Comparison of ENCODE assay signal across 8 cellular contexts in the genomic region with DNA sequence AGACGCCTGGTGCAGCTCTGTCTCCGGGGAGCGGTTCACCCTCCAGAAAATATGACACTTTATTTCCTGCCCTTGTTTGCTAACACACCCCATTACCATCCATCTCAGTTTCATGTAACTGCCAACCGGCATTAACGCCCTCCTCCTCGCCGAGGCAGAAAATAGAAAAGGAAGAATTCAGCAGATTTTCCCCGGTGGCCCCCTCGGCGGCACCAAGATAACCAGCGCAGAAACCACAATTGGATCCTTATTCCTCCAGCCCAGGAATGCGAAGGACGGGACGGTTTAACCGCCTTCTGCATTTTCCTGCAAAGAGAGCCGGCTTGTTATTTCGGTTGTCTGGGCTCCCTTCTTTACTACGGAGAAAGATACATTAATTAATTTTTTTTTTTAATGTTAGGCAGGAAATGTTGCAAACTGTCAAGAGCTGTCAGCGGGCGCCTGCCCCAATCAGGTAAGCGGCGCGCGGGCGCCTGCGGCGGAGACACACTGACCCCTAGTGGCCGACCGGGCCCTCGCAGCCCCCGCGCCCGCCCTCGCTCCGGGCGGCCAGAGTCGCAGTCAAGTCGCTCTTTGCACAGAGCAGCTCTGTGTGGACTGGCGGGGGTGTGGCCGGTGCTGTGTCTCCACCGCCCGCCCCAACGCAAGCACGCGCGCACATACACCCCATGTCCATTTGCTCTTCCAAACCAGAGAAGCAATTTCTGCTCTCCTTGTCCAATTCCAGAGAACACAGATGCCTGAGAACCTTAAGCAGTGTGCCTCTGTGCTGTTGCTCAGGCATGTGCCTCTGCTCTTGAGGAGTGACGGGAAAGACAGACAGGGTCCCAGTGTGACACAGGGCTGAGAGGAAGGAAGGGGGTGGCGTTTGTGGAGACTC. TPM values are rescaled to one million over a fixed set of nuclear protein-coding genes. Genes with fewer than 3 reads are reported as not detected.
DNase-seq lines count a peak whose midpoint lies in the region; ATAC-seq and TF ChIP-seq lines count a peak whose summit lies in the region.

No MANE protein-coding gene starts in this region.

- peak overlapping the region; percentile 11 for H3K4me3 ChIP-seq in RWPE2 (ENCODE audit: severe bottlenecking)
- peak overlapping the region; percentile 38 for H3K4me3 ChIP-seq in suprapubic skin

- TF ChIP-seq POLR2A in suprapubic skin (IDR thresholded peaks at IDR 0.05) = no peak

- WGBS in suprapubic skin = 2% methylated on average over 39 of the region's 48 CpGs

- TF ChIP-seq EP300 in suprapubic skin (IDR thresholded peaks at IDR 0.05) = no peak

- peaks cover 12% of the 10 kb centered on the region for H3K4me1 ChIP-seq in RWPE2 (ENCODE audit: insufficient read depth, poor library complexity, severe bottlenecking)
- peaks cover 7% of the 10 kb centered on the region for H3K4me1 ChIP-seq in foreskin keratinocyte
- H3K4me1 ChIP-seq in suprapubic skin = peaks cover 14% of the 10 kb centered on the region

- peak; percentile 70 for DNase-seq in G401 (ENCODE audit: low spot score)
- DNase-seq in H4 (ENCODE audit: low spot score) = peak; percentile 67
- peak; percentile 99 for DNase-seq in Kasumi-1 (lab: John Stamatoyannopoulos, UW)
- peak; percentile 69 for DNase-seq in RWPE2 (ENCODE audit: low spot score)
- DNase-seq in activated effector memory CD4-positive, alpha-beta T cell treated with anti-CD3 and anti-CD28 coated beads, Interleukin-2, amount 50 U/mL, for 16 hours = peak; percentile 95
- DNase-seq in foreskin keratinocyte = peak; percentile 22 to 55
- DNase-seq in occipital lobe (lab: John Stamatoyannopoulos, UW) = peak; percentile 64
- peak; percentile 82 to 89 for DNase-seq in suprapubic skin (ENCODE audit: low spot score in 2 of 2)

- H3K9me3 ChIP-seq in RWPE2 (ENCODE audit: severe bottlenecking) (no peaks in the 10 kb centered on the region), suprapubic skin (no peaks in the 10 kb centered on the region)

- no peaks in the 10 kb centered on the region for H3K36me3 ChIP-seq in RWPE2 (ENCODE audit: low read depth)
- no peaks in the 10 kb centered on the region for H3K36me3 ChIP-seq in suprapubic skin

- peak; percentile 96 for ATAC-seq in RWPE2 (ENCODE audit: low read depth)
- peak; percentile 94 for ATAC-seq in foreskin keratinocyte

- TF ChIP-seq CTCF in RWPE2 (IDR thresholded peaks at IDR 0.05; ENCODE audit: poor library complexity, severe bottlenecking) (peak; percentile 99), foreskin keratinocyte (conservative IDR thresholded peaks at IDR 0.05) (peak; percentile 99), suprapubic skin (IDR thresholded peaks at IDR 0.05) (peak; percentile 84 to 99)

- H3K27ac ChIP-seq in RWPE2 (ENCODE audit: poor library complexity, severe bottlenecking) (no peak overlapping the region), foreskin keratinocyte (no peak overlapping the region), suprapubic skin (no peak overlapping the region)

- no peaks in the 10 kb centered on the region for H3K27me3 ChIP-seq in RWPE2 (ENCODE audit: insufficient read depth, poor library complexity, severe bottlenecking)
- H3K27me3 ChIP-seq in foreskin keratinocyte = no peaks in the 10 kb centered on the region
- peaks cover 9% of the 10 kb centered on the region for H3K27me3 ChIP-seq in suprapubic skin

- in situ Hi-C loops in G401 (cut with HindIII; ENCODE audit: low sequenced_read_pairs) = no loop called here

RNA-seq across cellular contexts. Expression of gene C17orf67, which starts 53.6 kb away (rescaled TPM):
- total RNA-seq in G401 (2014; rRNA removed; shearing (Covaris generic)) = 0.51 and 1.7 TPM in 2 replicates
- 0.41 and 0.72 TPM in 2 replicates for total RNA-seq in H4 (2014; rRNA removed; shearing (Covaris generic))
- 0.95 and 0.99 TPM in 2 replicates for total RNA-seq in foreskin keratinocyte
- 0.79 and 0.91 TPM in 2 replicates for polyA plus RNA-seq in foreskin keratinocyte
- total RNA-seq in occipital lobe = 1.9 TPM
- total RNA-seq in suprapubic skin = 1 to 10 TPM in 2 of 4 donors, under 1 TPM in 2; 0.52 to 3.7 (median 1.0) TPM

RNA-seq across cellular contexts. Expression of gene DGKE, which starts 53.8 kb away (rescaled TPM):
- 9.5 and 12.8 TPM in 2 replicates for total RNA-seq in G401 (2014; rRNA removed; shearing (Covaris generic))
- 0.37 and 0.64 TPM in 2 replicates for total RNA-seq in H4 (2014; rRNA removed; shearing (Covaris generic))
- total RNA-seq in foreskin keratinocyte = 5.8 and 5.9 TPM in 2 replicates
- 1.3 and 2.0 TPM in 2 replicates for polyA plus RNA-seq in foreskin keratinocyte
- 42.0 TPM for total RNA-seq in occipital lobe
- total RNA-seq in suprapubic skin = 1 to 10 TPM; 3.4 to 7.7 (median 5.9) TPM

Comparison
In these comparisons a context has a peak if more than half of its experiments do, and no peak if none do; other contexts are left out.
1. DNase-seq: peak in every context shown above with its lines; median percentile 99 in Kasumi-1; 95 in activated effector memory CD4-positive, alpha-beta T cell treated with anti-CD3 and anti-CD28 coated beads, Interleukin-2, amount 50 U/mL, for 16 hours; 86 in suprapubic skin; 70 in G401; 69 in RWPE2; 67 in H4; 64 in occipital lobe; 38 in foreskin keratinocyte.